ENCODE assay signal across 41 cellular contexts in the genomic region with DNA sequence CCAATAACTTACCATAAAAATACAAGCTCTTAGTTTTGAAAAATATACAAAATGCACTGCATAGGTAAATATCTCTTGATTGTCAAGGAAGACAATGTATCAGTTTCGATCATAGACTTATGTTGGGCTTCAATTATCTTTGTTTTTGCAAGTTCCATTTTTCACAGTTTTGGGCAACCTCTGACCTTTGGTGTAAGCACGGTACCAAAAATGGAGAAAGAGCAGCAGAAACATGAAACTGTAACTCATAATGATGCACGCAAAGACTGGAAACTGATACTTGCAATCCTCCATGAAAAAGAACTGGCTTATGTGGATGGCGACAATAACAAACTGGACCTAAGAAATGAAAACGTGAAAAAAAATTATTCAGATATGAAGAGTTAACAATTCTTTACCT. TPM values are rescaled to one million over a fixed set of nuclear protein-coding genes. Genes with fewer than 3 reads are reported as not detected.
"Had no signal": no experiment of that assay in that cellular context is flagged by ENCODE, and none has a peak within 500 bp of the region (broad histone marks: within the 10 kb centered on the region; RNA-seq: fewer than 3 reads in every experiment).

No MANE protein-coding gene starts in this region.

- H3K36me3 Mint-ChIP-seq: activated naive CD4-positive, alpha-beta T cell treated with anti-CD3 and anti-CD28 coated beads, Interleukin-2, amount 10 ng/mL, durations not matched to agents 7 days and 5 days; activated naive CD4-positive, alpha-beta T cell treated with anti-CD3 and anti-CD28 coated beads, Interleukin-2, amount 50 U/mL, for 24 hours; activated naive CD4-positive, alpha-beta T cell treated with anti-CD3 and anti-CD28 coated beads, Interleukin-2, amount 50 U/mL, for 72 hours; activated naive CD8-positive, alpha-beta T cell; activated naive CD8-positive, alpha-beta T cell treated with anti-CD3 and anti-CD28 coated beads for 36 hours; activated naive CD8-positive, alpha-beta T cell treated with anti-CD3 and anti-CD28 coated beads, Interleukin-2, amount 10 ng/mL, durations not matched to agents 7 days and 5 days; brain had no signal

- FAIRE-seq: astrocyte, bronchial epithelial cell had no signal

- H3K27ac ChIP-seq: adrenal gland, ascending aorta, body of pancreas, brain microvascular endothelial cell, breast epithelium, cardiac muscle cell had no signal

- H3K9me3 ChIP-seq: adrenal gland, ascending aorta, body of pancreas, breast epithelium had no signal

- H3K4me1 ChIP-seq: adrenal gland, ascending aorta, body of pancreas, breast epithelium had no signal

- H3K4me1 Mint-ChIP-seq: activated naive CD4-positive, alpha-beta T cell treated with anti-CD3 and anti-CD28 coated beads, Interleukin-2, amount 10 ng/mL, durations not matched to agents 7 days and 5 days; activated naive CD4-positive, alpha-beta T cell treated with anti-CD3 and anti-CD28 coated beads, Interleukin-2, amount 50 U/mL, for 24 hours; activated naive CD8-positive, alpha-beta T cell treated with anti-CD3 and anti-CD28 coated beads for 36 hours; activated naive CD8-positive, alpha-beta T cell treated with anti-CD3 and anti-CD28 coated beads, Interleukin-2, amount 10 ng/mL, durations not matched to agents 7 days and 5 days; activated naive CD8-positive, alpha-beta T cell treated with anti-CD3 and anti-CD28 coated beads, Interleukin-2, amount 50 U/mL, for 24 hours; activated T-helper 17 cell treated with anti-CD3 and anti-CD28 coated beads, Interleukin-2, amount 50 U/mL, for 72 hours; brain; central memory CD8-positive, alpha-beta T cell had no signal

- H3K9me3 Mint-ChIP-seq: activated naive CD4-positive, alpha-beta T cell treated with anti-CD3 and anti-CD28 coated beads for 36 hours; activated naive CD4-positive, alpha-beta T cell treated with anti-CD3 and anti-CD28 coated beads, Interleukin-2, amount 10 ng/mL, durations not matched to agents 7 days and 5 days; activated naive CD4-positive, alpha-beta T cell treated with anti-CD3 and anti-CD28 coated beads, Interleukin-2, amount 50 U/mL, for 24 hours; activated naive CD4-positive, alpha-beta T cell treated with anti-CD3 and anti-CD28 coated beads, Interleukin-2, amount 50 U/mL, for 72 hours; activated naive CD8-positive, alpha-beta T cell treated with anti-CD3 and anti-CD28 coated beads for 36 hours; activated naive CD8-positive, alpha-beta T cell treated with anti-CD3 and anti-CD28 coated beads, Interleukin-2, amount 10 ng/mL, durations not matched to agents 7 days and 5 days; activated naive CD8-positive, alpha-beta T cell treated with anti-CD3 and anti-CD28 coated beads, Interleukin-2, amount 50 U/mL, for 24 hours; activated T-cell treated with anti-CD3 and anti-CD28 coated beads, Interleukin-2, amount 50 U/mL, for 24 hours; activated T-cell treated with anti-CD3 and anti-CD28 coated beads, Interleukin-2, amount 50 U/mL, for 4 hours; activated T-cell treated with anti-CD3 and anti-CD28 coated beads, Interleukin-2, amount 50 U/mL, for 72 hours; activated T-helper 1 cell treated with anti-CD3 and anti-CD28 coated beads, Interleukin-12 subunit alpha, Interleukin-12 subunit beta, Interleukin-2, Interleukin-4 antibody, amounts not matched to agents 30 ng/mL and 10 ng/mL and 1 ng/mL, durations not matched to agents 14 hours and 24 hours and 36 hours; activated T-helper 17 cell treated with anti-CD3 and anti-CD28 coated beads, Interleukin-2, amount 50 U/mL, for 72 hours; activated T-helper 2 cell treated with anti-CD3 and anti-CD28 coated beads, Interferon-gamma antibody, Interleukin-2, Interleukin-4, amounts not matched to agents 10 μg/mL and 5 μg/mL and 100 μg/mL, durations not matched to agents 14 hours and 24 hours and 36 hours; brain; central memory CD8-positive, alpha-beta T cell had no signal

- DNase-seq: activated effector memory CD4-positive, alpha-beta T cell treated with anti-CD3 and anti-CD28 coated beads, Interleukin-2, amount 50 U/mL, for 16 hours; activated effector memory CD4-positive, alpha-beta T cell treated with Interleukin-2 at 50 U/mL for 16 hours; activated gamma-delta T cell; activated gamma-delta T cell treated with Interleukin-2 at 50 U/mL for 16 hours; activated naive CD4-positive, alpha-beta T cell; activated naive CD4-positive, alpha-beta T cell treated with anti-CD3 and anti-CD28 coated beads for 36 hours; activated naive CD4-positive, alpha-beta T cell treated with anti-CD3 and anti-CD28 coated beads, Interleukin-2, amount 10 ng/mL, durations not matched to agents 7 days and 5 days; activated naive CD4-positive, alpha-beta T cell treated with anti-CD3 and anti-CD28 coated beads, Interleukin-2, amount 50 U/mL, for 16 hours; activated naive CD4-positive, alpha-beta T cell treated with Interleukin-2 at 50 U/mL for 16 hours; activated naive CD8-positive, alpha-beta T cell treated with anti-CD3 and anti-CD28 coated beads for 36 hours; activated naive CD8-positive, alpha-beta T cell treated with anti-CD3 and anti-CD28 coated beads, Interleukin-2, amount 10 ng/mL, durations not matched to agents 7 days and 5 days; activated naive CD8-positive, alpha-beta T cell treated with anti-CD3 and anti-CD28 coated beads, Interleukin-2, amount 50 U/mL, for 24 hours; activated T-cell treated with anti-CD3 and anti-CD28 coated beads, Interleukin-2, amount 50 U/mL, for 1 hour; activated T-cell treated with anti-CD3 and anti-CD28 coated beads, Interleukin-2, amount 50 U/mL, for 24 hours; activated T-cell treated with anti-CD3 and anti-CD28 coated beads, Interleukin-2, amount 50 U/mL, for 4 hours; activated T-cell treated with anti-CD3 and anti-CD28 coated beads, Interleukin-2, amount 50 U/mL, for 48 hours; activated T-cell treated with anti-CD3 and anti-CD28 coated beads, Interleukin-2, amount 50 U/mL, for 72 hours; adrenal gland; amniotic stem cell; amygdala; anterior cingulate cortex; aorta; body of pancreas; brain microvascular endothelial cell; caudate nucleus; central memory CD4-positive, alpha-beta T cell; cerebellar nuclear complex had no signal

- H3K4me3 Mint-ChIP-seq: activated naive CD4-positive, alpha-beta T cell treated with anti-CD3 and anti-CD28 coated beads for 36 hours; activated naive CD4-positive, alpha-beta T cell treated with anti-CD3 and anti-CD28 coated beads, Interleukin-2, amount 10 ng/mL, durations not matched to agents 7 days and 5 days; activated naive CD4-positive, alpha-beta T cell treated with anti-CD3 and anti-CD28 coated beads, Interleukin-2, amount 50 U/mL, for 24 hours; activated naive CD8-positive, alpha-beta T cell; activated naive CD8-positive, alpha-beta T cell treated with anti-CD3 and anti-CD28 coated beads for 36 hours; activated naive CD8-positive, alpha-beta T cell treated with anti-CD3 and anti-CD28 coated beads, Interleukin-2, amount 10 ng/mL, durations not matched to agents 7 days and 5 days; activated naive CD8-positive, alpha-beta T cell treated with anti-CD3 and anti-CD28 coated beads, Interleukin-2, amount 50 U/mL, for 24 hours; activated T-cell treated with anti-CD3 and anti-CD28 coated beads, Interleukin-2, amount 50 U/mL, for 24 hours; activated T-cell treated with anti-CD3 and anti-CD28 coated beads, Interleukin-2, amount 50 U/mL, for 4 hours; activated T-cell treated with anti-CD3 and anti-CD28 coated beads, Interleukin-2, amount 50 U/mL, for 72 hours; activated T-helper 1 cell treated with anti-CD3 and anti-CD28 coated beads, Interleukin-12 subunit alpha, Interleukin-12 subunit beta, Interleukin-2, Interleukin-4 antibody, amounts not matched to agents 30 ng/mL and 10 ng/mL and 1 ng/mL, durations not matched to agents 14 hours and 24 hours and 36 hours; activated T-helper 17 cell treated with anti-CD3 and anti-CD28 coated beads, Interleukin-2, amount 50 U/mL, for 72 hours; brain; central memory CD8-positive, alpha-beta T cell had no signal

- ATAC-seq: activated naive CD4-positive, alpha-beta T cell treated with anti-CD3 and anti-CD28 coated beads, Interleukin-2, amount 50 U/mL, for 72 hours; activated naive CD8-positive, alpha-beta T cell treated with anti-CD3 and anti-CD28 coated beads, Interleukin-2, amount 50 U/mL, for 24 hours; activated T-cell treated with anti-CD3 and anti-CD28 coated beads, Interleukin-2, amount 50 U/mL, for 4 hours; activated T-cell treated with anti-CD3 and anti-CD28 coated beads, Interleukin-2, amount 50 U/mL, for 72 hours; activated T-helper 17 cell treated with anti-CD3 and anti-CD28 coated beads, Interleukin-2, amount 50 U/mL, for 72 hours; body of pancreas had no signal

- H3K36me3 ChIP-seq: adrenal gland, ascending aorta, brain microvascular endothelial cell, breast epithelium, cardiac muscle cell had no signal

- H3K27me3 Mint-ChIP-seq: activated naive CD4-positive, alpha-beta T cell treated with anti-CD3 and anti-CD28 coated beads, Interleukin-2, amount 10 ng/mL, durations not matched to agents 7 days and 5 days; activated naive CD8-positive, alpha-beta T cell treated with anti-CD3 and anti-CD28 coated beads for 36 hours; activated naive CD8-positive, alpha-beta T cell treated with anti-CD3 and anti-CD28 coated beads, Interleukin-2, amount 50 U/mL, for 24 hours; brain had no signal

- H3K27ac Mint-ChIP-seq: activated naive CD4-positive, alpha-beta T cell treated with anti-CD3 and anti-CD28 coated beads for 36 hours; activated naive CD4-positive, alpha-beta T cell treated with anti-CD3 and anti-CD28 coated beads, Interleukin-2, amount 10 ng/mL, durations not matched to agents 7 days and 5 days; activated naive CD4-positive, alpha-beta T cell treated with anti-CD3 and anti-CD28 coated beads, Interleukin-2, amount 50 U/mL, for 24 hours; activated naive CD4-positive, alpha-beta T cell treated with anti-CD3 and anti-CD28 coated beads, Interleukin-2, amount 50 U/mL, for 72 hours; activated naive CD8-positive, alpha-beta T cell; activated naive CD8-positive, alpha-beta T cell treated with anti-CD3 and anti-CD28 coated beads for 36 hours; activated naive CD8-positive, alpha-beta T cell treated with anti-CD3 and anti-CD28 coated beads, Interleukin-2, amount 10 ng/mL, durations not matched to agents 7 days and 5 days; activated naive CD8-positive, alpha-beta T cell treated with anti-CD3 and anti-CD28 coated beads, Interleukin-2, amount 50 U/mL, for 24 hours; activated T-cell treated with anti-CD3 and anti-CD28 coated beads, Interleukin-2, amount 50 U/mL, for 24 hours; activated T-cell treated with anti-CD3 and anti-CD28 coated beads, Interleukin-2, amount 50 U/mL, for 72 hours; activated T-helper 1 cell treated with anti-CD3 and anti-CD28 coated beads, Interleukin-12 subunit alpha, Interleukin-12 subunit beta, Interleukin-2, Interleukin-4 antibody, amounts not matched to agents 30 ng/mL and 10 ng/mL and 1 ng/mL, durations not matched to agents 14 hours and 24 hours and 36 hours; activated T-helper 17 cell treated with anti-CD3 and anti-CD28 coated beads, Interleukin-2, amount 50 U/mL, for 72 hours; activated T-helper 2 cell treated with anti-CD3 and anti-CD28 coated beads, Interferon-gamma antibody, Interleukin-2, Interleukin-4, amounts not matched to agents 10 μg/mL and 5 μg/mL and 100 μg/mL, durations not matched to agents 14 hours and 24 hours and 36 hours; brain had no signal

- H3K4me3 ChIP-seq: adrenal gland, ascending aorta, body of pancreas, breast epithelium, cardiac muscle cell had no signal

- H3K27me3 ChIP-seq: adrenal gland, ascending aorta, body of pancreas, brain microvascular endothelial cell, breast epithelium, cardiac muscle cell had no signal

RNA-seq across cellular contexts. Expression of gene DEPDC1B, which starts 54.5 kb away (rescaled TPM):
- total RNA-seq: cardiac septum had no signal
